27 cellular contexts compared by ENCODE assay signal in genomic region chr11:32290783-32291182, GRCh38.
DNase-seq lines count a peak whose midpoint lies in the region; ATAC-seq, FAIRE-seq and TF ChIP-seq lines count a peak whose summit lies in the region.
"Had no signal": no experiment of that assay in that cellular context is flagged by ENCODE, and none has a peak within 500 bp of the region (broad histone marks: within the 10 kb centered on the region; RNA-seq: fewer than 3 reads in every experiment).

No MANE protein-coding gene starts in this region.

- 57 to 60% methylated on average over 2 to 3 of the region's 3 CpGs for WGBS in transverse colon (ENCODE audit: low coverage in 1 of 2), 2 donors

- H4K20me1 ChIP-seq in neural progenitor cell (ENCODE audit: low read depth) = no peaks in the 10 kb centered on the region

- no peak overlapping the region for H3K27ac ChIP-seq in neural progenitor cell
- no peak overlapping the region for H3K27ac ChIP-seq in transverse colon
- H3K27ac ChIP-seq: esophagus muscularis mucosa, gastroesophageal sphincter, thyroid gland had no signal

- no peak overlapping the region for H3K9ac ChIP-seq in neural progenitor cell

- H3K27me3 ChIP-seq in neural progenitor cell (no peaks in the 10 kb centered on the region), transverse colon (no peaks in the 10 kb centered on the region), BE2C (no peaks in the 10 kb centered on the region)
- H3K27me3 ChIP-seq: esophagus muscularis mucosa, thyroid gland had no signal

- ATAC-seq in left ventricle myocardium superior = peak; percentile 57
- no peak for ATAC-seq in Right ventricle myocardium inferior
- ATAC-seq in HG02970 (IDR thresholded peaks at IDR 0.05; ENCODE audit: low FRiP score, unreplicated experiment) = no peak
- ATAC-seq: activated T-cell treated with anti-CD3 and anti-CD28 coated beads, Interleukin-2, amount 50 U/mL, for 4 hours; gastroesophageal sphincter; stimulated activated memory B cell treated with anti-CD40 and anti-IgM and Interleukin-4, amounts not matched to agents 10 μg/mL and 1 μg/mL and 100 μg/mL, for 72 hours had no signal

- H3K4me3 Mint-ChIP-seq in neural progenitor cell = no peak overlapping the region
- H3K4me3 Mint-ChIP-seq: activated naive CD4-positive, alpha-beta T cell treated with anti-CD3 and anti-CD28 coated beads, Interleukin-2, amount 10 ng/mL, durations not matched to agents 7 days and 5 days; activated T-cell treated with anti-CD3 and anti-CD28 coated beads, Interleukin-2, amount 50 U/mL, for 4 hours; central memory CD8-positive, alpha-beta T cell; stimulated activated memory B cell treated with anti-CD40 and anti-IgM and Interleukin-4, amounts not matched to agents 10 μg/mL and 1 μg/mL and 100 μg/mL, for 72 hours had no signal

- H3K27ac Mint-ChIP-seq in neural progenitor cell = peak overlapping the region; percentile 33
- H3K27ac Mint-ChIP-seq: activated naive CD4-positive, alpha-beta T cell treated with anti-CD3 and anti-CD28 coated beads, Interleukin-2, amount 10 ng/mL, durations not matched to agents 7 days and 5 days; stimulated activated memory B cell treated with anti-CD40 and anti-IgM and Interleukin-4, amounts not matched to agents 10 μg/mL and 1 μg/mL and 100 μg/mL, for 72 hours had no signal

- in situ Hi-C loops in transverse colon (cut with MboI; ENCODE audit: low pct_ligation_motif_present in 1 of 4, low pct_unique_long_range_greater_than_20kb in 1 of 4, low sequenced_read_pairs in 3 of 4) = no loop called here

- FAIRE-seq in urothelium cell line (lab: Jason Lieb, UNC) = peak; percentile 44
- FAIRE-seq: astrocyte, GM12891, small intestine had no signal

- H3F3A ChIP-seq in neural progenitor cell (ENCODE audit: low read depth) = no peaks in the 10 kb centered on the region

- H3K36me3 Mint-ChIP-seq in neural progenitor cell = no peaks in the 10 kb centered on the region
- H3K36me3 Mint-ChIP-seq: activated naive CD4-positive, alpha-beta T cell treated with anti-CD3 and anti-CD28 coated beads, Interleukin-2, amount 10 ng/mL, durations not matched to agents 7 days and 5 days; stimulated activated memory B cell treated with anti-CD40 and anti-IgM and Interleukin-4, amounts not matched to agents 10 μg/mL and 1 μg/mL and 100 μg/mL, for 72 hours had no signal

- TF ChIP-seq CTCF in neural progenitor cell (IDR thresholded peaks at IDR 0.05) = no peak
- no peak for TF ChIP-seq CTCF in transverse colon (IDR thresholded peaks at IDR 0.05)
- no peak for TF ChIP-seq CTCF in BE2C (IDR thresholded peaks at IDR 0.05; ENCODE audit: low read depth, low read length)

- no peak for TF ChIP-seq POLR2A in transverse colon (IDR thresholded peaks at IDR 0.05)

- no peak overlapping the region for H3K4me3 ChIP-seq in neural progenitor cell
- no peak overlapping the region for H3K4me3 ChIP-seq in transverse colon
- no peak overlapping the region for H3K4me3 ChIP-seq in BE2C (ENCODE audit: low read depth, low read length)
- H3K4me3 ChIP-seq: esophagus muscularis mucosa, gastroesophageal sphincter, thyroid gland had no signal

- H3K4me1 ChIP-seq in neural progenitor cell = no peaks in the 10 kb centered on the region
- H3K4me1 ChIP-seq in transverse colon = no peaks in the 10 kb centered on the region
- H3K4me1 ChIP-seq in BE2C = no peaks in the 10 kb centered on the region
- H3K4me1 ChIP-seq: esophagus muscularis mucosa, gastroesophageal sphincter, thyroid gland had no signal

- peaks cover 2% of the 10 kb centered on the region for H3K9me3 Mint-ChIP-seq in neural progenitor cell
- H3K9me3 Mint-ChIP-seq: activated naive CD4-positive, alpha-beta T cell treated with anti-CD3 and anti-CD28 coated beads, Interleukin-2, amount 10 ng/mL, durations not matched to agents 7 days and 5 days; activated T-cell treated with anti-CD3 and anti-CD28 coated beads, Interleukin-2, amount 50 U/mL, for 4 hours; central memory CD8-positive, alpha-beta T cell had no signal

- H3K27me3 Mint-ChIP-seq in neural progenitor cell (ENCODE audit: insufficient read depth, low read depth) = peaks cover 2% of the 10 kb centered on the region
- H3K27me3 Mint-ChIP-seq: stimulated activated memory B cell treated with anti-CD40 and anti-IgM and Interleukin-4, amounts not matched to agents 10 μg/mL and 1 μg/mL and 100 μg/mL, for 72 hours had no signal

- H3K4me2 ChIP-seq in neural progenitor cell = no peak overlapping the region

- no peak overlapping the region for H2AFZ ChIP-seq in neural progenitor cell (replicated peaks)

- no peaks in the 10 kb centered on the region for H3K79me2 ChIP-seq in neural progenitor cell (ENCODE audit: low read depth)

- H3K9me3 ChIP-seq in neural progenitor cell (ENCODE audit: low read depth) (no peaks in the 10 kb centered on the region), transverse colon (no peaks in the 10 kb centered on the region), BE2C (no peaks in the 10 kb centered on the region)
- H3K9me3 ChIP-seq: thyroid gland had no signal

- H3K36me3 ChIP-seq in neural progenitor cell (no peaks in the 10 kb centered on the region), transverse colon (no peaks in the 10 kb centered on the region), BE2C (no peaks in the 10 kb centered on the region)
- H3K36me3 ChIP-seq: esophagus muscularis mucosa, gastroesophageal sphincter, thyroid gland had no signal

- DNase-seq in left ventricle myocardium superior (no peak), Right ventricle myocardium inferior (ENCODE audit: missing footprints) (no peak), globus pallidus (ENCODE audit: low spot score) (peak; percentile 77), neural progenitor cell (ENCODE audit: low spot score) (no peak), urothelium cell line (ENCODE audit: low spot score) (no peak), transverse colon (no peak), BE2C (no peak)
- DNase-seq: 8988T; activated CD4-positive, alpha-beta T cell treated with anti-CD3 and anti-CD28 coated beads for 1 hour; activated CD8-positive, alpha-beta memory T cell treated with anti-CD3 and anti-CD28 coated beads for 24 hours; activated naive CD4-positive, alpha-beta T cell treated with anti-CD3 and anti-CD28 coated beads, Interleukin-2, amount 10 ng/mL, durations not matched to agents 7 days and 5 days; activated T-cell treated with anti-CD3 and anti-CD28 coated beads, Interleukin-2, amount 50 U/mL, for 4 hours; DMS79 treated with DMSO at 0.1 percent for 48 hours; Karpas-422; NCI-H187 treated with DMSO at 0.1 percent for 48 hours; NCI-H2227 treated with DMSO at 0.1 percent for 48 hours; NCI-H774; SHP77 treated with DMSO at 0.1 percent for 48 hours; small intestine; thyroid gland had no signal

- H3K4me1 Mint-ChIP-seq in neural progenitor cell = peaks cover 3% of the 10 kb centered on the region
- H3K4me1 Mint-ChIP-seq: central memory CD8-positive, alpha-beta T cell; stimulated activated memory B cell treated with anti-CD40 and anti-IgM and Interleukin-4, amounts not matched to agents 10 μg/mL and 1 μg/mL and 100 μg/mL, for 72 hours had no signal

- intact Hi-C loops in left ventricle myocardium superior (cut with micrococcal nuclease) = no loop called here
- intact Hi-C loops in Right ventricle myocardium inferior (cut with DNase I) = no loop called here
- intact Hi-C loops in transverse colon (cut with DNase I; ENCODE audit: low total_unique reads) = no loop called here

- no peak for TF ChIP-seq EP300 in transverse colon (IDR thresholded peaks at IDR 0.05; ENCODE audit: low read depth)
